ENCODE assay signal across 9 cellular contexts in genomic region chr15:72781621-72782020, GRCh38. TPM values are rescaled to one million over a fixed set of nuclear protein-coding genes. Genes with fewer than 3 reads are reported as not detected.
DNase-seq lines count a peak whose midpoint lies in the region; ATAC-seq and TF ChIP-seq lines count a peak whose summit lies in the region.
"Had no signal": no experiment of that assay in that cellular context is flagged by ENCODE, and none has a peak within 500 bp of the region (broad histone marks: within the 10 kb centered on the region; RNA-seq: fewer than 3 reads in every experiment).

No MANE protein-coding gene starts in this region.

- ATAC-seq in CD4-positive, CD25-positive, alpha-beta regulatory T cell (ENCODE audit: low read depth in 2 of 2) = no peak
- no peak for ATAC-seq in activated T-helper 17 cell treated with anti-CD3 and anti-CD28 coated beads, Interleukin-2, amount 50 U/mL, for 72 hours (replicated peaks)
- ATAC-seq in naive thymus-derived CD8-positive, alpha-beta T cell = no peak
- ATAC-seq in HG03025 (IDR thresholded peaks at IDR 0.05; ENCODE audit: low FRiP score, unreplicated experiment) (no peak), HG03571 (IDR thresholded peaks at IDR 0.05; ENCODE audit: unreplicated experiment) (no peak), HG03139 (IDR thresholded peaks at IDR 0.05; ENCODE audit: unreplicated experiment) (no peak)
- ATAC-seq: left lung had no signal

- peaks cover 43% of the 10 kb centered on the region for H3K4me1 ChIP-seq in CD4-positive, CD25-positive, alpha-beta regulatory T cell (ENCODE audit: control insufficient read depth, insufficient read depth, low read length, poor library complexity, severe bottlenecking)

- peaks cover 8% of the 10 kb centered on the region for H3K27me3 Mint-ChIP-seq in CD4-positive, CD25-positive, alpha-beta regulatory T cell
- H3K27me3 Mint-ChIP-seq in HFFc6 (ENCODE audit: insufficient read depth) = no peaks in the 10 kb centered on the region
- no peaks in the 10 kb centered on the region for H3K27me3 Mint-ChIP-seq in activated T-helper 17 cell treated with anti-CD3 and anti-CD28 coated beads, Interleukin-2, amount 50 U/mL, for 72 hours
- no peaks in the 10 kb centered on the region for H3K27me3 Mint-ChIP-seq in naive thymus-derived CD8-positive, alpha-beta T cell

- no peak for DNase-seq in CD4-positive, CD25-positive, alpha-beta regulatory T cell
- no peak for DNase-seq in HFFc6
- no peak for DNase-seq in naive thymus-derived CD8-positive, alpha-beta T cell
- DNase-seq in NK-92 treated with Interleukin-12 subunit alpha and Interleukin-12 subunit beta, amount 100 ng/mL, for 24 hours (lab: John Stamatoyannopoulos, UW) = no peak
- DNase-seq: left lung had no signal

- H3K36me3 ChIP-seq in CD4-positive, CD25-positive, alpha-beta regulatory T cell (ENCODE audit: control insufficient read depth, insufficient read depth, low read length) = peaks cover 22% of the 10 kb centered on the region

- H3K9me3 ChIP-seq in CD4-positive, CD25-positive, alpha-beta regulatory T cell (ENCODE audit: control insufficient read depth in 2 of 2, low read length in 2 of 2) = no peaks in the 10 kb centered on the region
- H3K9me3 ChIP-seq: left lung had no signal

- no peaks in the 10 kb centered on the region for H3K27me3 ChIP-seq in CD4-positive, CD25-positive, alpha-beta regulatory T cell (ENCODE audit: control insufficient read depth, insufficient read depth, low read length)
- H3K27me3 ChIP-seq: left lung had no signal

- H3K4me3 ChIP-seq in CD4-positive, CD25-positive, alpha-beta regulatory T cell (ENCODE audit: low read depth, low read length) = peak overlapping the region; percentile 96

- no peak for TF ChIP-seq CTCF in HFFc6 (IDR thresholded peaks at IDR 0.05)

- peak overlapping the region; percentile 51 to 97 (median 63) for H3K27ac Mint-ChIP-seq in CD4-positive, CD25-positive, alpha-beta regulatory T cell
- no peak overlapping the region for H3K27ac Mint-ChIP-seq in HFFc6
- H3K27ac Mint-ChIP-seq in activated T-helper 17 cell treated with anti-CD3 and anti-CD28 coated beads, Interleukin-2, amount 50 U/mL, for 72 hours = peak overlapping the region; percentile 94
- H3K27ac Mint-ChIP-seq in naive thymus-derived CD8-positive, alpha-beta T cell = peak overlapping the region in 8 of 10 donors; percentile 3 to 56 (median 24)

- H3K4me3 Mint-ChIP-seq in CD4-positive, CD25-positive, alpha-beta regulatory T cell = peak overlapping the region; percentile 69 to 98 (median 90)
- H3K4me3 Mint-ChIP-seq in HFFc6 = peak overlapping the region; percentile 95
- H3K4me3 Mint-ChIP-seq in activated T-helper 17 cell treated with anti-CD3 and anti-CD28 coated beads, Interleukin-2, amount 50 U/mL, for 72 hours = peak overlapping the region; percentile 82
- H3K4me3 Mint-ChIP-seq in naive thymus-derived CD8-positive, alpha-beta T cell = peak overlapping the region; percentile 43 to 98 (median 69)

- H3K9me3 Mint-ChIP-seq in CD4-positive, CD25-positive, alpha-beta regulatory T cell = no peaks in the 10 kb centered on the region
- H3K9me3 Mint-ChIP-seq in HFFc6 = no peaks in the 10 kb centered on the region
- H3K9me3 Mint-ChIP-seq in activated T-helper 17 cell treated with anti-CD3 and anti-CD28 coated beads, Interleukin-2, amount 50 U/mL, for 72 hours = no peaks in the 10 kb centered on the region
- no peaks in the 10 kb centered on the region for H3K9me3 Mint-ChIP-seq in naive thymus-derived CD8-positive, alpha-beta T cell

- POLR2A ChIA-PET in naive thymus-derived CD8-positive, alpha-beta T cell (lab: Charles Lee) = interaction anchor here (0.7 kb wide), 1 partner anchor 23 kb away, joined by 4 read pairs; no protein-coding TSS in a partner anchor

- no peak overlapping the region for H3K27ac ChIP-seq in CD4-positive, CD25-positive, alpha-beta regulatory T cell (ENCODE audit: insufficient read depth, low read length, poor library complexity, severe bottlenecking)

- H3K4me1 Mint-ChIP-seq in CD4-positive, CD25-positive, alpha-beta regulatory T cell = peaks cover 26 to 68% (median 55%) of the 10 kb centered on the region in 4 donors
- peaks cover 49% of the 10 kb centered on the region for H3K4me1 Mint-ChIP-seq in HFFc6 (ENCODE audit: low read depth)
- peaks cover 41% of the 10 kb centered on the region for H3K4me1 Mint-ChIP-seq in activated T-helper 17 cell treated with anti-CD3 and anti-CD28 coated beads, Interleukin-2, amount 50 U/mL, for 72 hours
- H3K4me1 Mint-ChIP-seq in naive thymus-derived CD8-positive, alpha-beta T cell = peaks cover 27 to 73% (median 63%) of the 10 kb centered on the region in 4 donors

- peaks cover 35% of the 10 kb centered on the region for H3K36me3 Mint-ChIP-seq in CD4-positive, CD25-positive, alpha-beta regulatory T cell
- H3K36me3 Mint-ChIP-seq in HFFc6 (ENCODE audit: low read depth) = peaks cover 6% of the 10 kb centered on the region; the same call in 1 of the 2 replicates
- peaks cover 71% of the 10 kb centered on the region for H3K36me3 Mint-ChIP-seq in activated T-helper 17 cell treated with anti-CD3 and anti-CD28 coated beads, Interleukin-2, amount 50 U/mL, for 72 hours (ENCODE audit: low read depth)
- peaks cover 13 to 34% (median 17%) of the 10 kb centered on the region in 3 donors for H3K36me3 Mint-ChIP-seq in naive thymus-derived CD8-positive, alpha-beta T cell

RNA-seq across cellular contexts. Expression of gene ADPGK, which starts 1.9 kb away (rescaled TPM):
- 89.0 TPM for total RNA-seq in CD4-positive, CD25-positive, alpha-beta regulatory T cell
- polyA plus RNA-seq in CD4-positive, CD25-positive, alpha-beta regulatory T cell = 10 to 100 TPM; 66.3 to 99.0 (median 83.8) TPM
- 10 to 100 TPM; 54.6 to 59.4 (median 56.8) TPM for total RNA-seq in HFFc6 (2021; fragmentation: NEBNext Ultra II Directional; extraction: Animal tissue kit (Norgen Biotek cat#: 25700))
- total RNA-seq in activated T-helper 17 cell treated with anti-CD3 and anti-CD28 coated beads, Interleukin-2, amount 50 U/mL, for 72 hours = 100 to 1,000 TPM in 1 of 2 donors, 10 to 100 TPM in 1; 91.4 to 112 TPM
- total RNA-seq in naive thymus-derived CD8-positive, alpha-beta T cell = 100 to 1,000 TPM; 101 to 110 TPM
- 10 to 100 TPM; 70.7 to 74.7 (median 73.8) TPM for polyA plus RNA-seq in naive thymus-derived CD8-positive, alpha-beta T cell
